25 cellular contexts compared by ENCODE assay signal in genomic region chr4:108432418-108432817, GRCh38.
DNase-seq lines count a peak whose midpoint lies in the region; ATAC-seq lines count a peak whose summit lies in the region.
"Had no signal": no experiment of that assay in that cellular context is flagged by ENCODE, and none has a peak within 500 bp of the region (broad histone marks: within the 10 kb centered on the region; RNA-seq: fewer than 3 reads in every experiment).

No MANE protein-coding gene starts in this region.

- peak overlapping the region; percentile 60 for H2BK15ac ChIP-seq in mesenchymal stem cell (ENCODE audit: low read depth, poor library complexity, severe bottlenecking)

- DNase-seq in activated CD4-positive, alpha-beta T cell treated with anti-CD3 and anti-CD28 coated beads, Interleukin-2, amount 10 ng/mL, durations not matched to agents 24 days and 14 days, result peak; percentile 69
- DNase-seq in activated CD4-positive, alpha-beta T cell treated with anti-CD3 and anti-CD28 coated beads, Interleukin-2, amount 50 U/mL, for 48 hours, result no peak
- no peak for DNase-seq in CD4-positive, alpha-beta memory T cell
- no peak for DNase-seq in activated CD8-positive, alpha-beta T cell treated with anti-CD3 and anti-CD28 coated beads, Interleukin-2, amount 10 ng/mL, durations not matched to agents 7 days and 5 days
- no peak for DNase-seq in mesenchymal stem cell
- DNase-seq in SKM-1 treated with dmso at 0.1 percent for 144 hours (lab: John Stamatoyannopoulos, UW; ENCODE audit: unreplicated experiment), result no peak
- no peak for DNase-seq in GF-D8 (lab: John Stamatoyannopoulos, UW)
- DNase-seq: activated B cell treated with CpG ODN at 0.5 μM for 24 hours; amniotic stem cell; DMS153; effector CD4-positive, alpha-beta T cell; erythroblast; heart left ventricle; midbrain; natural killer cell; NCI-H1092; NCI-H1694 treated with DMSO at 0.1 percent for 48 hours; NCI-H2171; NCI-H510A; stimulated activated CD8-positive, alpha-beta memory T cell treated with anti-CD3 and anti-CD28 coated beads, Interleukin-4, amount 100 ng/mL, for 48 hours; transverse colon had no signal

- peak overlapping the region; percentile 62 for H3K27ac Mint-ChIP-seq in activated CD4-positive, alpha-beta T cell treated with anti-CD3 and anti-CD28 coated beads, Interleukin-2, amount 10 ng/mL, durations not matched to agents 24 days and 14 days
- H3K27ac Mint-ChIP-seq in CD4-positive, alpha-beta memory T cell, result peak overlapping the region; percentile 13 to 94 (median 77)
- peak overlapping the region; percentile 28 for H3K27ac Mint-ChIP-seq in activated CD8-positive, alpha-beta T cell treated with anti-CD3 and anti-CD28 coated beads, Interleukin-2, amount 10 ng/mL, durations not matched to agents 7 days and 5 days
- H3K27ac Mint-ChIP-seq: activated B cell treated with CpG ODN at 0.5 μM for 24 hours, GM23338, natural killer cell had no signal

- peaks cover 3% of the 10 kb centered on the region for H3K36me3 Mint-ChIP-seq in activated CD4-positive, alpha-beta T cell treated with anti-CD3 and anti-CD28 coated beads, Interleukin-2, amount 10 ng/mL, durations not matched to agents 24 days and 14 days (ENCODE audit: low read depth)
- H3K36me3 Mint-ChIP-seq in CD4-positive, alpha-beta memory T cell, result no peaks in the 10 kb centered on the region
- H3K36me3 Mint-ChIP-seq in activated CD8-positive, alpha-beta T cell treated with anti-CD3 and anti-CD28 coated beads, Interleukin-2, amount 10 ng/mL, durations not matched to agents 7 days and 5 days (ENCODE audit: low read depth), result peaks cover 2% of the 10 kb centered on the region
- H3K36me3 Mint-ChIP-seq: natural killer cell had no signal

- no peak overlapping the region for H3K14ac ChIP-seq in mesenchymal stem cell (ENCODE audit: low read length in 2 of 2)

- peak overlapping the region; percentile 18 for H4K91ac ChIP-seq in mesenchymal stem cell (ENCODE audit: low read length)

- H3K4me3 Mint-ChIP-seq in activated CD4-positive, alpha-beta T cell treated with anti-CD3 and anti-CD28 coated beads, Interleukin-2, amount 10 ng/mL, durations not matched to agents 24 days and 14 days, result no peak overlapping the region
- H3K4me3 Mint-ChIP-seq in CD4-positive, alpha-beta memory T cell, result peak overlapping the region in 6 of 8 donors; percentile 4 to 44 (median 14)
- no peak overlapping the region for H3K4me3 Mint-ChIP-seq in activated CD8-positive, alpha-beta T cell treated with anti-CD3 and anti-CD28 coated beads, Interleukin-2, amount 10 ng/mL, durations not matched to agents 7 days and 5 days
- H3K4me3 Mint-ChIP-seq: activated B cell treated with CpG ODN at 0.5 μM for 24 hours, GM23338, natural killer cell had no signal

- POLR2A ChIA-PET in CD4-positive, alpha-beta memory T cell (lab: Charles Lee; ENCODE audit: partially characterized antibody), result interaction anchor here (1.0 to 1.2 kb wide), 4 partner anchors 12 to 341 kb away, joined by 3 to 4 read pairs (median 4); no protein-coding TSS in a partner anchor
- POLR2A ChIA-PET in activated CD8-positive, alpha-beta T cell treated with anti-CD3 and anti-CD28 coated beads, Interleukin-2, amount 10 ng/mL, durations not matched to agents 7 days and 5 days (lab: Charles Lee), result interaction anchor here (1.5 kb wide), 1 partner anchor 77 kb away, joined by 4 read pairs; no protein-coding TSS in a partner anchor

- H3K9me3 Mint-ChIP-seq in activated CD4-positive, alpha-beta T cell treated with anti-CD3 and anti-CD28 coated beads, Interleukin-2, amount 10 ng/mL, durations not matched to agents 24 days and 14 days, result peaks cover 2% of the 10 kb centered on the region
- H3K9me3 Mint-ChIP-seq in CD4-positive, alpha-beta memory T cell, result peaks cover 0 to 2% (median 0%) of the 10 kb centered on the region in 8 donors
- H3K9me3 Mint-ChIP-seq in activated CD8-positive, alpha-beta T cell treated with anti-CD3 and anti-CD28 coated beads, Interleukin-2, amount 10 ng/mL, durations not matched to agents 7 days and 5 days (ENCODE audit: insufficient read depth), result no peaks in the 10 kb centered on the region
- H3K9me3 Mint-ChIP-seq: activated B cell treated with CpG ODN at 0.5 μM for 24 hours, natural killer cell had no signal

- CTCF ChIA-PET in CD4-positive, alpha-beta memory T cell (lab: Charles Lee; ENCODE audit: partially characterized antibody), result interaction anchor here (1.2 kb wide), 1 partner anchor 403 kb away, joined by 3 read pairs; no protein-coding TSS in a partner anchor
- CTCF ChIA-PET in activated CD8-positive, alpha-beta T cell treated with anti-CD3 and anti-CD28 coated beads, Interleukin-2, amount 10 ng/mL, durations not matched to agents 7 days and 5 days (lab: Charles Lee), result interaction anchor here (0.9 to 1.5 kb wide), 6 partner anchors 13 to 86 kb away, joined by 3 to 5 read pairs (median 3); no protein-coding TSS in a partner anchor

- ATAC-seq in activated CD8-positive, alpha-beta T cell treated with anti-CD3 and anti-CD28 coated beads, Interleukin-2, amount 10 ng/mL, durations not matched to agents 7 days and 5 days, result peak; percentile 10
- ATAC-seq in HG03439 (IDR thresholded peaks at IDR 0.05; ENCODE audit: unreplicated experiment), result no peak
- ATAC-seq: GM23338, heart left ventricle, natural killer cell, SK-N-SH treated with all-trans-retinoic acid at 6 μM for 48 hours had no signal

- 92% methylated on average over 3 of the region's 3 CpGs for WGBS in mesenchymal stem cell

- no peak overlapping the region for H2AFZ ChIP-seq in mesenchymal stem cell (ENCODE audit: low read depth, low read length)
- H2AFZ ChIP-seq: GM23338 had no signal

- H3K4me1 Mint-ChIP-seq in activated CD4-positive, alpha-beta T cell treated with anti-CD3 and anti-CD28 coated beads, Interleukin-2, amount 10 ng/mL, durations not matched to agents 24 days and 14 days, result peaks cover 36% of the 10 kb centered on the region
- H3K4me1 Mint-ChIP-seq in CD4-positive, alpha-beta memory T cell, result peaks cover 37 to 75% (median 49%) of the 10 kb centered on the region in 4 donors
- peaks cover 39% of the 10 kb centered on the region for H3K4me1 Mint-ChIP-seq in activated CD8-positive, alpha-beta T cell treated with anti-CD3 and anti-CD28 coated beads, Interleukin-2, amount 10 ng/mL, durations not matched to agents 7 days and 5 days (ENCODE audit: low read depth)
- H3K4me1 Mint-ChIP-seq: activated B cell treated with CpG ODN at 0.5 μM for 24 hours, GM23338 had no signal

- no peak overlapping the region for H3K23ac ChIP-seq in mesenchymal stem cell (ENCODE audit: low read length in 2 of 2)

- H2BK12ac ChIP-seq in mesenchymal stem cell (ENCODE audit: low read length in 2 of 2), result peak overlapping the region in 1 of 2 experiments; percentile 93

- H3K4me2 ChIP-seq in mesenchymal stem cell (ENCODE audit: low read length, poor library complexity, severe bottlenecking), result no peak overlapping the region
- H3K4me2 ChIP-seq: GM23338 had no signal

- H3K27me3 ChIP-seq in CD4-positive, alpha-beta memory T cell (ENCODE audit: insufficient read depth, low read length), result no peaks in the 10 kb centered on the region
- no peaks in the 10 kb centered on the region for H3K27me3 ChIP-seq in mesenchymal stem cell (ENCODE audit: control insufficient read depth in 1 of 2, insufficient read depth in 1 of 2, low read length in 2 of 2)
- H3K27me3 ChIP-seq: heart left ventricle, transverse colon had no signal

- no peak overlapping the region for H2BK5ac ChIP-seq in mesenchymal stem cell (ENCODE audit: low read depth, low read length, poor library complexity, severe bottlenecking)

- no peak overlapping the region for H3K9ac ChIP-seq in mesenchymal stem cell (ENCODE audit: low read length)

- H3K79me1 ChIP-seq in mesenchymal stem cell (replicated peaks; ENCODE audit: low read length, poor library complexity, severe bottlenecking), result no peaks in the 10 kb centered on the region

- H2AK5ac ChIP-seq in mesenchymal stem cell (ENCODE audit: low read length, severe bottlenecking), result no peak overlapping the region

- H3K4ac ChIP-seq in mesenchymal stem cell (ENCODE audit: low read depth in 1 of 2, low read length in 2 of 2), result peak overlapping the region in 1 of 2 experiments; percentile 40

- peaks cover 4% of the 10 kb centered on the region for H3K27me3 Mint-ChIP-seq in activated CD4-positive, alpha-beta T cell treated with anti-CD3 and anti-CD28 coated beads, Interleukin-2, amount 10 ng/mL, durations not matched to agents 24 days and 14 days
- H3K27me3 Mint-ChIP-seq in CD4-positive, alpha-beta memory T cell, result no peaks in the 10 kb centered on the region
- H3K27me3 Mint-ChIP-seq in activated CD8-positive, alpha-beta T cell treated with anti-CD3 and anti-CD28 coated beads, Interleukin-2, amount 10 ng/mL, durations not matched to agents 7 days and 5 days (ENCODE audit: low read depth), result no peaks in the 10 kb centered on the region
- H3K27me3 Mint-ChIP-seq: activated B cell treated with CpG ODN at 0.5 μM for 24 hours had no signal

- intact Hi-C loops in activated CD4-positive, alpha-beta T cell treated with anti-CD3 and anti-CD28 coated beads, Interleukin-2, amount 10 ng/mL, durations not matched to agents 24 days and 14 days (cut with micrococcal nuclease), result loop anchor here (2.0 to 5.0 kb wide), 6 partner anchors 35 to 380 kb away; no protein-coding TSS in a partner anchor
- intact Hi-C loops in CD4-positive, alpha-beta memory T cell (cut with micrococcal nuclease), result loop anchor here (2.0 to 5.0 kb wide), 3 partner anchors 35 to 260 kb away; no protein-coding TSS in a partner anchor

- H3K4me3 ChIP-seq in CD4-positive, alpha-beta memory T cell (ENCODE audit: low read length in 2 of 2), result no peak overlapping the region
- H3K4me3 ChIP-seq in mesenchymal stem cell (ENCODE audit: insufficient read depth in 1 of 2, low read depth in 1 of 2, low read length in 2 of 2), result no peak overlapping the region
- H3K4me3 ChIP-seq: GM23338, heart left ventricle, skin epidermis, transverse colon had no signal

- H2BK120ac ChIP-seq in mesenchymal stem cell (ENCODE audit: low read depth, low read length), result no peak overlapping the region

- H3K4me1 ChIP-seq in CD4-positive, alpha-beta memory T cell (ENCODE audit: insufficient read depth, low read length), result peaks cover 49% of the 10 kb centered on the region
- no peaks in the 10 kb centered on the region for H3K4me1 ChIP-seq in mesenchymal stem cell (ENCODE audit: control insufficient read depth, insufficient read depth, low read depth, low read length)
- H3K4me1 ChIP-seq: transverse colon had no signal

- peak overlapping the region in 1 of 2 experiments; percentile 78 for H3K18ac ChIP-seq in mesenchymal stem cell (ENCODE audit: low read depth in 1 of 2, low read length in 2 of 2)

- no peaks in the 10 kb centered on the region for H3K36me3 ChIP-seq in CD4-positive, alpha-beta memory T cell (ENCODE audit: insufficient read depth, low read length)
- no peaks in the 10 kb centered on the region for H3K36me3 ChIP-seq in mesenchymal stem cell (ENCODE audit: control insufficient read depth in 1 of 2, insufficient read depth in 2 of 2, low read depth in 1 of 2, low read length in 2 of 2)
- H3K36me3 ChIP-seq: heart left ventricle, transverse colon had no signal

- H4K8ac ChIP-seq in mesenchymal stem cell (ENCODE audit: low read length), result peak overlapping the region; percentile 27

- no peak overlapping the region for H3K27ac ChIP-seq in CD4-positive, alpha-beta memory T cell (ENCODE audit: low read depth, low read length)
- no peak overlapping the region for H3K27ac ChIP-seq in mesenchymal stem cell (ENCODE audit: low read length, poor library complexity, severe bottlenecking)
- H3K27ac ChIP-seq: heart left ventricle, skin epidermis, transverse colon had no signal

- H3K9me3 ChIP-seq in CD4-positive, alpha-beta memory T cell (ENCODE audit: control insufficient read depth in 1 of 2, low read length in 2 of 2), result no peaks in the 10 kb centered on the region
- no peaks in the 10 kb centered on the region for H3K9me3 ChIP-seq in mesenchymal stem cell (ENCODE audit: control insufficient read depth, low read length)
- H3K9me3 ChIP-seq: transverse colon had no signal

Comparison
In these comparisons a context has a peak if more than half of its experiments do, and no peak if none do; other contexts are left out.
1. H3K4me3 Mint-ChIP-seq: peak in CD4-positive, alpha-beta memory T cell (6 of 8); none in activated CD4-positive, alpha-beta T cell treated with anti-CD3 and anti-CD28 coated beads, Interleukin-2, amount 10 ng/mL, durations not matched to agents 24 days and 14 days (single experiment) and activated CD8-positive, alpha-beta T cell treated with anti-CD3 and anti-CD28 coated beads, Interleukin-2, amount 10 ng/mL, durations not matched to agents 7 days and 5 days (single experiment).
2. Peak in every context shown above with its lines, with median percentiles within 50 percentile points of each other: H3K27ac Mint-ChIP-seq.